ENCODE assay signal across 11 cellular contexts in genomic region chr14:91410781-91411536, GRCh38. TPM values are rescaled to one million over a fixed set of nuclear protein-coding genes. Genes with fewer than 3 reads are reported as not detected.
DNase-seq lines count a peak whose midpoint lies in the region; ATAC-seq and TF ChIP-seq lines count a peak whose summit lies in the region.
"Had no signal": no experiment of that assay in that cellular context is flagged by ENCODE, and none has a peak within 500 bp of the region (broad histone marks: within the 10 kb centered on the region; RNA-seq: fewer than 3 reads in every experiment).

No MANE protein-coding gene starts in this region.

- DNase-seq in SJCRH30, result no peak
- DNase-seq in germinal center (ENCODE audit: low spot score), result peak; percentile 43
- no peak for DNase-seq in heart left ventricle
- no peak for DNase-seq in brain microvascular endothelial cell
- DNase-seq in NCI-H1436 (lab: John Stamatoyannopoulos, UW), result no peak
- DNase-seq: HFFc6, NCI-H510A had no signal

- H3K4me2 ChIP-seq in BLaER1 treated with 17β-estradiol and CSF1 and Interleukin-3, amounts not matched to agents 10 nM and 100 nM, result peak overlapping the region; percentile 46 to 92 (median 79)

- H4K20me1 ChIP-seq in BLaER1 treated with 17β-estradiol and CSF1 and Interleukin-3, amounts not matched to agents 10 nM and 100 nM, result peaks cover 0 to 92% (median 70%) of the 10 kb centered on the region in 11 experiments; a peak in 19 of 22 replicates

- TF ChIP-seq POLR2A in heart left ventricle (IDR thresholded peaks at IDR 0.05), result no peak

- H3K9me3 ChIP-seq in BLaER1 treated with 17β-estradiol and CSF1 and Interleukin-3, amounts not matched to agents 10 nM and 100 nM (replicated peaks in 1 of 11), result no peaks in the 10 kb centered on the region
- H3K9me3 ChIP-seq in SJCRH30 (replicated peaks) (no peaks in the 10 kb centered on the region), heart left ventricle (no peaks in the 10 kb centered on the region)

- WGBS in heart left ventricle, 4 donors, result 78 to 84% (median 81%) methylated on average over 12 of the region's 12 CpGs

- TF ChIP-seq CTCF in heart left ventricle (IDR thresholded peaks at IDR 0.05) (no peak), brain microvascular endothelial cell (IDR thresholded peaks at IDR 0.05; ENCODE audit: low read depth, low read length, missing control alignments) (no peak)

- H3K4me1 ChIP-seq in BLaER1 treated with 17β-estradiol and CSF1 and Interleukin-3, amounts not matched to agents 10 nM and 100 nM, result peaks cover 54 to 100% (median 96%) of the 10 kb centered on the region in 10 experiments
- H3K4me1 ChIP-seq in SJCRH30, result peaks cover 2% of the 10 kb centered on the region
- peaks cover 0 to 58% (median 3%) of the 10 kb centered on the region in 12 donors for H3K4me1 ChIP-seq in heart left ventricle

- ATAC-seq in GM18511 (IDR thresholded peaks at IDR 0.05; ENCODE audit: unreplicated experiment) (peak; percentile 47), heart left ventricle (no peak), GM21528 (IDR thresholded peaks at IDR 0.05; ENCODE audit: low FRiP score, unreplicated experiment) (no peak)

- H3K27me3 ChIP-seq in BLaER1 treated with 17β-estradiol and CSF1 and Interleukin-3, amounts not matched to agents 10 nM and 100 nM, result no peaks in the 10 kb centered on the region
- H3K27me3 ChIP-seq in SJCRH30, result no peaks in the 10 kb centered on the region
- H3K27me3 ChIP-seq in heart left ventricle, result peaks cover 0 to 4% (median 0%) of the 10 kb centered on the region in 9 donors
- H3K27me3 ChIP-seq in brain microvascular endothelial cell (replicated peaks), result no peaks in the 10 kb centered on the region

- intact Hi-C loops in heart left ventricle (cut with DNase I), result loop anchor here in 3 of 10 donors (5.0 to 10.0 kb wide), 2 partner anchors 39 to 46 kb away; no protein-coding TSS in a partner anchor

- H3K36me3 ChIP-seq in BLaER1 treated with 17β-estradiol and CSF1 and Interleukin-3, amounts not matched to agents 10 nM and 100 nM, result peaks cover 9 to 60% (median 35%) of the 10 kb centered on the region in 11 experiments
- H3K36me3 ChIP-seq in SJCRH30 (no peaks in the 10 kb centered on the region), heart left ventricle (peaks cover 0 to 3% (median 0%) of the 10 kb centered on the region in 9 donors), brain microvascular endothelial cell (replicated peaks) (no peaks in the 10 kb centered on the region)

- H3K9ac ChIP-seq in BLaER1 treated with 17β-estradiol and CSF1 and Interleukin-3, amounts not matched to agents 10 nM and 100 nM, result no peak overlapping the region

- peak overlapping the region in 8 of 11 experiments; percentile 1 to 56 (median 16); a peak in 12 of 22 replicates for H3K27ac ChIP-seq in BLaER1 treated with 17β-estradiol and CSF1 and Interleukin-3, amounts not matched to agents 10 nM and 100 nM
- H3K27ac ChIP-seq in SJCRH30, result 0 out of 2 replicates have a peak overlapping the region, but pooled peaks have one; percentile 6
- peak overlapping the region in 1 of 12 donors; percentile 71 for H3K27ac ChIP-seq in heart left ventricle
- no peak overlapping the region for H3K27ac ChIP-seq in brain microvascular endothelial cell
- H3K27ac ChIP-seq: C4-2B had no signal

- in situ Hi-C loops in brain microvascular endothelial cell (cut with HindIII; ENCODE audit: low pct_ligation_motif_present, low sequenced_read_pairs), result no loop called here

- H3K4me3 ChIP-seq in BLaER1 treated with 17β-estradiol and CSF1 and Interleukin-3, amounts not matched to agents 10 nM and 100 nM, result no peak overlapping the region
- H3K4me3 ChIP-seq in SJCRH30 (no peak overlapping the region), heart left ventricle (peak overlapping the region in 1 of 12 donors; percentile 23), brain microvascular endothelial cell (ENCODE audit: low read depth, low read length) (no peak overlapping the region)

RNA-seq across cellular contexts. Expression of gene CCDC88C, which starts 6.7 kb away (rescaled TPM):
- 8.9 TPM in 2 replicates for total RNA-seq in SJCRH30 (2014; rRNA removed; shearing (Covaris generic))
- 10 to 100 TPM in 1 of 9 donors, 1 to 10 TPM in 8; 2.4 to 15.6 (median 5.4) TPM for total RNA-seq in heart left ventricle
- polyA plus RNA-seq in heart left ventricle, result 1 to 10 TPM; 2.8 to 3.4 TPM
